20 cellular contexts compared by ENCODE assay signal in genomic region chr9:3292311-3292710, GRCh38.
A peak's percentile ranks its signal among the peaks of the same experiment; 100 is the strongest.
DNase-seq lines count a peak whose midpoint lies in the region; ATAC-seq and TF ChIP-seq lines count a peak whose summit lies in the region.
"Had no signal": no experiment of that assay in that cellular context is flagged by ENCODE, and none has a peak within 500 bp of the region (broad histone marks: within the 10 kb centered on the region; RNA-seq: fewer than 3 reads in every experiment).

No MANE protein-coding gene starts in this region.

- H3K4me1 ChIP-seq in adipocyte (ENCODE audit: control insufficient read depth, insufficient read depth, low read length) (peaks cover 13% of the 10 kb centered on the region), fibroblast of lung (ENCODE audit: control insufficient read depth, extremely low read depth, insufficient read depth, low read length) (no peaks in the 10 kb centered on the region), osteoblast (ENCODE audit: insufficient read depth, low read length) (no peaks in the 10 kb centered on the region)
- H3K4me1 ChIP-seq: Peyer's patch had no signal

- H4K20me1 ChIP-seq in fibroblast of lung (ENCODE audit: control insufficient read depth, extremely low read depth, insufficient read depth, low read length) (no peaks in the 10 kb centered on the region), osteoblast (ENCODE audit: insufficient read depth, low read length) (no peaks in the 10 kb centered on the region)

- H2AFZ ChIP-seq in fibroblast of lung (ENCODE audit: low read length): no peak overlapping the region
- H2AFZ ChIP-seq in osteoblast (ENCODE audit: low read length): no peak overlapping the region

- H3K9me3 ChIP-seq in adipocyte (ENCODE audit: control insufficient read depth, low read length) (peaks cover 7% of the 10 kb centered on the region), fibroblast of lung (ENCODE audit: control insufficient read depth, insufficient read depth, low read depth, low read length) (no peaks in the 10 kb centered on the region), osteoblast (ENCODE audit: low read depth, low read length) (no peaks in the 10 kb centered on the region)
- H3K9me3 ChIP-seq: Peyer's patch had no signal

- no peak overlapping the region for H3K9ac ChIP-seq in adipocyte (ENCODE audit: low read length)
- H3K9ac ChIP-seq in fibroblast of lung (ENCODE audit: insufficient read depth, low read length): no peak overlapping the region
- H3K9ac ChIP-seq: KMS-11 had no signal

- no peak overlapping the region for H3K4me3 ChIP-seq in BJ (ENCODE audit: low read depth, low read length)
- H3K4me3 ChIP-seq in adipocyte (ENCODE audit: low read length): no peak overlapping the region
- H3K4me3 ChIP-seq in fibroblast of lung (replicated peaks in 1 of 4; ENCODE audit: control extremely low read depth in 1 of 4, insufficient read depth in 1 of 4, low read depth in 3 of 4, low read length in 4 of 4): no peak overlapping the region
- H3K4me3 ChIP-seq in osteoblast (ENCODE audit: insufficient read depth, low read length): no peak overlapping the region
- H3K4me3 ChIP-seq: Peyer's patch had no signal

- H3K36me3 ChIP-seq in BJ (ENCODE audit: control insufficient read depth, insufficient read depth, low read length): no peaks in the 10 kb centered on the region
- no peaks in the 10 kb centered on the region for H3K36me3 ChIP-seq in adipocyte (ENCODE audit: control insufficient read depth, insufficient read depth, low read length, severe bottlenecking)
- no peaks in the 10 kb centered on the region for H3K36me3 ChIP-seq in fibroblast of lung (ENCODE audit: control insufficient read depth, insufficient read depth, low read length)
- no peaks in the 10 kb centered on the region for H3K36me3 ChIP-seq in osteoblast (ENCODE audit: insufficient read depth, low read length)
- H3K36me3 ChIP-seq: Peyer's patch had no signal

- H3K27me3 ChIP-seq in BJ (ENCODE audit: control insufficient read depth, insufficient read depth, low read length): no peaks in the 10 kb centered on the region
- H3K27me3 ChIP-seq in adipocyte (replicated peaks; ENCODE audit: control insufficient read depth, insufficient read depth, low read length): no peaks in the 10 kb centered on the region
- no peaks in the 10 kb centered on the region for H3K27me3 ChIP-seq in fibroblast of lung (ENCODE audit: control insufficient read depth, insufficient read depth, low read length)
- no peaks in the 10 kb centered on the region for H3K27me3 ChIP-seq in osteoblast (ENCODE audit: insufficient read depth, low read length)
- H3K27me3 ChIP-seq: Peyer's patch had no signal

- TF ChIP-seq CTCF in BJ (IDR thresholded peaks at IDR 0.05; ENCODE audit: insufficient read depth, low read depth, low read length) (no peak), fibroblast of lung (conservative IDR thresholded peaks at IDR 0.05 in 1 of 2, IDR thresholded peaks at IDR 0.05 in 1 of 2; ENCODE audit: low read depth in 1 of 2, low read length in 2 of 2) (no peak), omental fat pad (IDR thresholded peaks at IDR 0.05) (no peak), osteoblast (IDR thresholded peaks at IDR 0.05; ENCODE audit: extremely low read depth, low read depth, low read length) (no peak)

- no peak overlapping the region for H3K4me2 ChIP-seq in fibroblast of lung (ENCODE audit: extremely low read depth, insufficient read depth, low read length)
- no peak overlapping the region for H3K4me2 ChIP-seq in osteoblast (ENCODE audit: insufficient read depth, low read length)
- H3K4me2 ChIP-seq: KMS-11 had no signal

- H3K79me2 ChIP-seq in fibroblast of lung (ENCODE audit: control insufficient read depth, insufficient read depth, low read length) (no peaks in the 10 kb centered on the region), osteoblast (ENCODE audit: insufficient read depth, low read length) (no peaks in the 10 kb centered on the region)

- CTCF ChIA-PET in BJ (lab: Yijun Ruan, JAX): no interaction called here

- H3K27ac ChIP-seq in fibroblast of lung (ENCODE audit: insufficient read depth, low read length): no peak overlapping the region
- H3K27ac ChIP-seq in osteoblast (ENCODE audit: low read depth, low read length): no peak overlapping the region
- H3K27ac ChIP-seq: C4-2B, KMS-11, Peyer's patch had no signal

- peak; percentile 18 for DNase-seq in BJ (ENCODE audit: low read depth)
- peak; percentile 56 for DNase-seq in adipocyte (ENCODE audit: low read depth)
- DNase-seq in fibroblast of lung (ENCODE audit: low read depth in 2 of 2): peak; percentile 10 to 53
- DNase-seq in non-pigmented ciliary epithelial cell (ENCODE audit: low read depth): peak; percentile 1
- no peak for DNase-seq in omental fat pad (ENCODE audit: low spot score)
- no peak for DNase-seq in osteoblast (ENCODE audit: insufficient read length, low spot score, missing footprints)
- DNase-seq: AML-193; Calu3; CD8-positive, alpha-beta memory T cell; DMS153; GDM1; NCI-H1105; NCI-H2029 treated with DMSO at 0.1 percent for 48 hours; NCI-H226; NCI-H524; NCI-H82; Peyer's patch had no signal

- ATAC-seq in omental fat pad (ENCODE audit: low FRiP score) (no peak), HG02623 (IDR thresholded peaks at IDR 0.05; ENCODE audit: unreplicated experiment) (no peak)

- POLR2A ChIA-PET in BJ (lab: Charles Lee): no interaction called here

Comparison
In these comparisons a context has a peak if more than half of its experiments do, and no peak if none do; other contexts are left out.
1. DNase-seq: peak in BJ (single experiment), adipocyte (single experiment), fibroblast of lung (2 of 2) and non-pigmented ciliary epithelial cell (single experiment); none in omental fat pad (single experiment) and osteoblast (single experiment).